1 cellular context compared by ENCODE assay signal in genomic region chr1:164748253-164748899, GRCh38.
TF ChIP-seq lines count a peak whose summit lies in the region.

No MANE protein-coding gene starts in this region.

TF ChIP-seq in K562, 482 proteins besides CTCF, POLR2A, EP300 and RAD21 (continued from another document):
- TF ChIP-seq, protein P1, sequence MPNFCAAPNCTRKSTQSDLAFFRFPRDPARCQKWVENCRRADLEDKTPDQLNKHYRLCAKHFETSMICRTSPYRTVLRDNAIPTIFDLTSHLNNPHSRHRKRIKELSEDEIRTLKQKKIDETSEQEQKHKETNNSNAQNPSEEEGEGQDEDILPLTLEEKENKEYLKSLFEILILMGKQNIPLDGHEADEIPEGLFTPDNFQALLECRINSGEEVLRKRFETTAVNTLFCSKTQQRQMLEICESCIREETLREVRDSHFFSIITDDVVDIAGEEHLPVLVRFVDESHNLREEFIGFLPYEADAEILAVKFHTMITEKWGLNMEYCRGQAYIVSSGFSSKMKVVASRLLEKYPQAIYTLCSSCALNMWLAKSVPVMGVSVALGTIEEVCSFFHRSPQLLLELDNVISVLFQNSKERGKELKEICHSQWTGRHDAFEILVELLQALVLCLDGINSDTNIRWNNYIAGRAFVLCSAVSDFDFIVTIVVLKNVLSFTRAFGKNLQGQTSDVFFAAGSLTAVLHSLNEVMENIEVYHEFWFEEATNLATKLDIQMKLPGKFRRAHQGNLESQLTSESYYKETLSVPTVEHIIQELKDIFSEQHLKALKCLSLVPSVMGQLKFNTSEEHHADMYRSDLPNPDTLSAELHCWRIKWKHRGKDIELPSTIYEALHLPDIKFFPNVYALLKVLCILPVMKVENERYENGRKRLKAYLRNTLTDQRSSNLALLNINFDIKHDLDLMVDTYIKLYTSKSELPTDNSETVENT (CRISPR knock-in tag; IDR thresholded peaks at IDR 0.05): no peak
- TF ChIP-seq ZNF143 (CRISPR knock-in tag; IDR thresholded peaks at IDR 0.05) (no peak), ATF6 (CRISPR knock-in tag; IDR thresholded peaks at IDR 0.05) (no peak), TAF7 (tag; IDR thresholded peaks at IDR 0.05) (no peak), KAT2B (IDR thresholded peaks at IDR 0.05; ENCODE audit: low read depth, low read length) (no peak), SETDB1 (IDR thresholded peaks at IDR 0.05; ENCODE audit: low read length) (no peak), HCFC1 (IDR thresholded peaks at IDR 0.05; ENCODE audit: low read depth, low read length) (no peak), FIP1L1 (IDR thresholded peaks at IDR 0.05; ENCODE audit: low read depth, low read length, poor library complexity, severe bottlenecking) (no peak), ZNF717 (CRISPR knock-in tag; IDR thresholded peaks at IDR 0.05) (no peak), NFE2L1 (tag; IDR thresholded peaks at IDR 0.05; ENCODE audit: borderline replicate concordance, low read depth) (no peak), ZNF384 (IDR thresholded peaks at IDR 0.05; ENCODE audit: low read depth, low read length) (no peak), TEAD4 (IDR thresholded peaks at IDR 0.05; ENCODE audit: low read length) (peak; percentile 38; the same call in 1 of the 2 replicates), TEAD4 (CRISPR knock-in tag; IDR thresholded peaks at IDR 0.05; ENCODE audit: borderline replicate concordance) (no peak), NCOR1 (IDR thresholded peaks at IDR 0.05) (no peak), TBL1XR1 (IDR thresholded peaks at IDR 0.05; ENCODE audit: low read length in 2 of 2) (no peak), CHD4 (IDR thresholded peaks at IDR 0.05; ENCODE audit: insufficient read depth, insufficient replicate concordance, low read depth, low read length, poor library complexity, severe bottlenecking) (no peak), ATF3 (IDR thresholded peaks at IDR 0.05) (peak; percentile 67), ATF3 (CRISPR knock-in tag; conservative IDR thresholded peaks at IDR 0.05) (no peak), ZNF584 (CRISPR knock-in tag; IDR thresholded peaks at IDR 0.05; ENCODE audit: low read depth) (no peak), ZBTB17 (CRISPR knock-in tag; IDR thresholded peaks at IDR 0.05) (no peak), ELF4 (CRISPR knock-in tag; IDR thresholded peaks at IDR 0.05) (no peak), CSDE1 (IDR thresholded peaks at IDR 0.05) (no peak), ZC3H11A (IDR thresholded peaks at IDR 0.05; ENCODE audit: low read depth, low read length) (no peak), ZNF408 (CRISPR knock-in tag; IDR thresholded peaks at IDR 0.05; ENCODE audit: low read depth) (no peak), FOXA3 (CRISPR knock-in tag; conservative IDR thresholded peaks at IDR 0.05 in 1 of 2, IDR thresholded peaks at IDR 0.05 in 1 of 2) (peak in 1 of 2 experiments; percentile 42; a peak in 2 of 4 replicates), CEBPB (tag; IDR thresholded peaks at IDR 0.05) (peak; percentile 72; the same call in 1 of the 2 replicates), PTRF (tag; IDR thresholded peaks at IDR 0.05) (no peak), MEF2D (tag; conservative IDR thresholded peaks at IDR 0.05; ENCODE audit: low read depth) (no peak), RBM22 (IDR thresholded peaks at IDR 0.05; ENCODE audit: low read depth, low read length, poor library complexity, severe bottlenecking) (no peak), PHF21A (IDR thresholded peaks at IDR 0.05; ENCODE audit: borderline replicate concordance, low read depth) (no peak), IRF1 (CRISPR knock-in tag; IDR thresholded peaks at IDR 0.05; ENCODE audit: borderline replicate concordance) (no peak), ZNF586 (CRISPR knock-in tag; conservative IDR thresholded peaks at IDR 0.05) (no peak), ATF7 (IDR thresholded peaks at IDR 0.05) (peak; percentile 24; the same call in 1 of the 2 replicates), KAT7 (CRISPR knock-in tag; IDR thresholded peaks at IDR 0.05; ENCODE audit: borderline replicate concordance) (no peak)
- TF ChIP-seq, protein P2, sequence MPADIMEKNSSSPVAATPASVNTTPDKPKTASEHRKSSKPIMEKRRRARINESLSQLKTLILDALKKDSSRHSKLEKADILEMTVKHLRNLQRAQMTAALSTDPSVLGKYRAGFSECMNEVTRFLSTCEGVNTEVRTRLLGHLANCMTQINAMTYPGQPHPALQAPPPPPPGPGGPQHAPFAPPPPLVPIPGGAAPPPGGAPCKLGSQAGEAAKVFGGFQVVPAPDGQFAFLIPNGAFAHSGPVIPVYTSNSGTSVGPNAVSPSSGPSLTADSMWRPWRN (IDR thresholded peaks at IDR 0.05; ENCODE audit: low read depth): 0 out of 2 replicates have a peak, but pooled peaks have one; percentile 30
- TF ChIP-seq, protein P3, sequence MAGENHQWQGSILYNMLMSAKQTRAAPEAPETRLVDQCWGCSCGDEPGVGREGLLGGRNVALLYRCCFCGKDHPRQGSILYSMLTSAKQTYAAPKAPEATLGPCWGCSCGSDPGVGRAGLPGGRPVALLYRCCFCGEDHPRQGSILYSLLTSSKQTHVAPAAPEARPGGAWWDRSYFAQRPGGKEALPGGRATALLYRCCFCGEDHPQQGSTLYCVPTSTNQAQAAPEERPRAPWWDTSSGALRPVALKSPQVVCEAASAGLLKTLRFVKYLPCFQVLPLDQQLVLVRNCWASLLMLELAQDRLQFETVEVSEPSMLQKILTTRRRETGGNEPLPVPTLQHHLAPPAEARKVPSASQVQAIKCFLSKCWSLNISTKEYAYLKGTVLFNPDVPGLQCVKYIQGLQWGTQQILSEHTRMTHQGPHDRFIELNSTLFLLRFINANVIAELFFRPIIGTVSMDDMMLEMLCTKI (IDR thresholded peaks at IDR 0.05; ENCODE audit: partially characterized antibody): no peak
- TF ChIP-seq, protein P4, sequence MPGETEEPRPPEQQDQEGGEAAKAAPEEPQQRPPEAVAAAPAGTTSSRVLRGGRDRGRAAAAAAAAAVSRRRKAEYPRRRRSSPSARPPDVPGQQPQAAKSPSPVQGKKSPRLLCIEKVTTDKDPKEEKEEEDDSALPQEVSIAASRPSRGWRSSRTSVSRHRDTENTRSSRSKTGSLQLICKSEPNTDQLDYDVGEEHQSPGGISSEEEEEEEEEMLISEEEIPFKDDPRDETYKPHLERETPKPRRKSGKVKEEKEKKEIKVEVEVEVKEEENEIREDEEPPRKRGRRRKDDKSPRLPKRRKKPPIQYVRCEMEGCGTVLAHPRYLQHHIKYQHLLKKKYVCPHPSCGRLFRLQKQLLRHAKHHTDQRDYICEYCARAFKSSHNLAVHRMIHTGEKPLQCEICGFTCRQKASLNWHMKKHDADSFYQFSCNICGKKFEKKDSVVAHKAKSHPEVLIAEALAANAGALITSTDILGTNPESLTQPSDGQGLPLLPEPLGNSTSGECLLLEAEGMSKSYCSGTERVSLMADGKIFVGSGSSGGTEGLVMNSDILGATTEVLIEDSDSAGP (CRISPR knock-in tag; IDR thresholded peaks at IDR 0.05): no peak
- TF ChIP-seq, protein P5, sequence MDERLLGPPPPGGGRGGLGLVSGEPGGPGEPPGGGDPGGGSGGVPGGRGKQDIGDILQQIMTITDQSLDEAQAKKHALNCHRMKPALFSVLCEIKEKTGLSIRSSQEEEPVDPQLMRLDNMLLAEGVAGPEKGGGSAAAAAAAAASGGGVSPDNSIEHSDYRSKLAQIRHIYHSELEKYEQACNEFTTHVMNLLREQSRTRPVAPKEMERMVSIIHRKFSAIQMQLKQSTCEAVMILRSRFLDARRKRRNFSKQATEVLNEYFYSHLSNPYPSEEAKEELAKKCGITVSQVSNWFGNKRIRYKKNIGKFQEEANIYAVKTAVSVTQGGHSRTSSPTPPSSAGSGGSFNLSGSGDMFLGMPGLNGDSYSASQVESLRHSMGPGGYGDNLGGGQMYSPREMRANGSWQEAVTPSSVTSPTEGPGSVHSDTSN (CRISPR knock-in tag; IDR thresholded peaks at IDR 0.05; ENCODE audit: low read depth): no peak
- TF ChIP-seq, protein P5 (tag; conservative IDR thresholded peaks at IDR 0.05; ENCODE audit: low read depth): no peak
- TF ChIP-seq, protein P6, sequence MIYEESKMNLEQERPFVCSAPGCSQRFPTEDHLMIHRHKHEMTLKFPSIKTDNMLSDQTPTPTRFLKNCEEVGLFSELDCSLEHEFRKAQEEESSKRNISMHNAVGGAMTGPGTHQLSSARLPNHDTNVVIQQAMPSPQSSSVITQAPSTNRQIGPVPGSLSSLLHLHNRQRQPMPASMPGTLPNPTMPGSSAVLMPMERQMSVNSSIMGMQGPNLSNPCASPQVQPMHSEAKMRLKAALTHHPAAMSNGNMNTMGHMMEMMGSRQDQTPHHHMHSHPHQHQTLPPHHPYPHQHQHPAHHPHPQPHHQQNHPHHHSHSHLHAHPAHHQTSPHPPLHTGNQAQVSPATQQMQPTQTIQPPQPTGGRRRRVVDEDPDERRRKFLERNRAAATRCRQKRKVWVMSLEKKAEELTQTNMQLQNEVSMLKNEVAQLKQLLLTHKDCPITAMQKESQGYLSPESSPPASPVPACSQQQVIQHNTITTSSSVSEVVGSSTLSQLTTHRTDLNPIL (CRISPR knock-in tag; IDR thresholded peaks at IDR 0.05): no peak
- TF ChIP-seq, protein P7, sequence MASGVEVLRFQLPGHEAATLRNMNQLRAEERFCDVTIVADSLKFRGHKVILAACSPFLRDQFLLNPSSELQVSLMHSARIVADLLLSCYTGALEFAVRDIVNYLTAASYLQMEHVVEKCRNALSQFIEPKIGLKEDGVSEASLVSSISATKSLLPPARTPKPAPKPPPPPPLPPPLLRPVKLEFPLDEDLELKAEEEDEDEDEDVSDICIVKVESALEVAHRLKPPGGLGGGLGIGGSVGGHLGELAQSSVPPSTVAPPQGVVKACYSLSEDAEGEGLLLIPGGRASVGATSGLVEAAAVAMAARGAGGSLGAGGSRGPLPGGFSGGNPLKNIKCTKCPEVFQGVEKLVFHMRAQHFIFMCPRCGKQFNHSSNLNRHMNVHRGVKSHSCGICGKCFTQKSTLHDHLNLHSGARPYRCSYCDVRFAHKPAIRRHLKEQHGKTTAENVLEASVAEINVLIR (CRISPR knock-in tag; IDR thresholded peaks at IDR 0.05): no peak
- TF ChIP-seq, protein P8, sequence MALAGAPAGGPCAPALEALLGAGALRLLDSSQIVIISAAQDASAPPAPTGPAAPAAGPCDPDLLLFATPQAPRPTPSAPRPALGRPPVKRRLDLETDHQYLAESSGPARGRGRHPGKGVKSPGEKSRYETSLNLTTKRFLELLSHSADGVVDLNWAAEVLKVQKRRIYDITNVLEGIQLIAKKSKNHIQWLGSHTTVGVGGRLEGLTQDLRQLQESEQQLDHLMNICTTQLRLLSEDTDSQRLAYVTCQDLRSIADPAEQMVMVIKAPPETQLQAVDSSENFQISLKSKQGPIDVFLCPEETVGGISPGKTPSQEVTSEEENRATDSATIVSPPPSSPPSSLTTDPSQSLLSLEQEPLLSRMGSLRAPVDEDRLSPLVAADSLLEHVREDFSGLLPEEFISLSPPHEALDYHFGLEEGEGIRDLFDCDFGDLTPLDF (CRISPR knock-in tag; IDR thresholded peaks at IDR 0.05): no peak
